In the genomic region with DNA sequence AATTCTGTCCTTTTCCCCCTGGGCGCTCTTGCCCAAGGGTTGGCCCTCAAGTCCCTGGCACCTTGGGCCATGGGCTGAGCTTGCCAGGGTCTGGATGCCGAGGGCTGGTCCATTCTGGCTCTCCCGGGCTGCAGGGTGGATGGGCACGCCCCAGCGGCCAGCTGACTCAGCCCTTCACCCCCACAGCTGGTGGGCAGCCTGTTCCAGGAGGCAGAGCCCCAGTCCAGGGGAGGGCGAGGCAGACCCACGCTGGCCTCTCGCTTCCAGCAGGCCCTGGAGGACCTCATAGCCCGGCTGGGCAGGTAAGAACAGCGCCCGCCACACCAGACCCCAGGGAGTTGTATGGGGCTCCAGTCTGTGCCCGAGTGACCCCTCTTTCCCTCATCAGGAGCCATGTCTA, we compare ENCODE assay signal across 17 cellular contexts.
"Had no signal": no experiment of that assay in that cellular context is flagged by ENCODE, and none has a peak within 500 bp of the region (broad histone marks: within the 10 kb centered on the region; RNA-seq: fewer than 3 reads in every experiment).

No MANE protein-coding gene starts in this region.

- ATAC-seq: activated CD8-positive, alpha-beta memory T cell treated with anti-CD3 and anti-CD28 coated beads, Interleukin-2, amount 10 ng/mL, durations not matched to agents 7 days and 5 days; activated naive CD4-positive, alpha-beta T cell treated with anti-CD3 and anti-CD28 coated beads, Interleukin-2, amount 50 U/mL, for 72 hours; effector memory CD8-positive, alpha-beta T cell; mucosa of descending colon; natural killer cell had no signal

- DNase-seq: activated CD4-positive, alpha-beta T cell treated with anti-CD3 and anti-CD28 coated beads, Interleukin-2, amount 50 U/mL, for 4 hours; activated CD4-positive, CD25-positive, alpha-beta regulatory T cell treated with anti-CD3 and anti-CD28 coated beads, Interleukin-2, amount 50 U/mL, for 72 hours; activated CD8-positive, alpha-beta memory T cell treated with anti-CD3 and anti-CD28 coated beads, Interleukin-2, amount 10 ng/mL, durations not matched to agents 7 days and 5 days; activated effector memory CD4-positive, alpha-beta T cell treated with Interleukin-2 at 50 U/mL for 16 hours; activated T-cell treated with anti-CD3 and anti-CD28 coated beads, Interleukin-2, amount 50 U/mL, for 24 hours; amniotic stem cell; effector memory CD8-positive, alpha-beta T cell; left cardiac atrium; mucosa of descending colon; natural killer cell; occipital lobe; stimulated activated CD4-positive, alpha-beta T cell treated with anti-CD3 and anti-CD28 coated beads, Interleukin-4, amount 100 ng/mL, for 4 hours had no signal

- H3K9me3 Mint-ChIP-seq: activated naive CD4-positive, alpha-beta T cell treated with anti-CD3 and anti-CD28 coated beads, Interleukin-2, amount 50 U/mL, for 72 hours; activated T-cell treated with anti-CD3 and anti-CD28 coated beads, Interleukin-2, amount 50 U/mL, for 24 hours; brain; dendritic cell treated with granulocyte-macrophage colony-stimulating factor and Interleukin-4, amounts not matched to agents 40 ng/mL and 50 ng/mL, for 4 days; effector memory CD8-positive, alpha-beta T cell; natural killer cell; T-helper 2 cell treated with Interferon-gamma antibody and Interleukin-4, amounts not matched to agents 5 μg/mL and 100 μg/mL, for 36 hours had no signal

- H3K27ac Mint-ChIP-seq: activated CD8-positive, alpha-beta memory T cell treated with anti-CD3 and anti-CD28 coated beads, Interleukin-2, amount 10 ng/mL, durations not matched to agents 7 days and 5 days; activated T-cell treated with anti-CD3 and anti-CD28 coated beads, Interleukin-2, amount 50 U/mL, for 24 hours; brain; dendritic cell treated with granulocyte-macrophage colony-stimulating factor and Interleukin-4, amounts not matched to agents 40 ng/mL and 50 ng/mL, for 4 days; effector memory CD8-positive, alpha-beta T cell; natural killer cell; progenitor cell of endocrine pancreas; T-helper 2 cell treated with Interferon-gamma antibody and Interleukin-4, amounts not matched to agents 5 μg/mL and 100 μg/mL, for 36 hours had no signal

- H3K27me3 Mint-ChIP-seq: activated CD8-positive, alpha-beta memory T cell treated with anti-CD3 and anti-CD28 coated beads, Interleukin-2, amount 10 ng/mL, durations not matched to agents 7 days and 5 days; activated T-cell treated with anti-CD3 and anti-CD28 coated beads, Interleukin-2, amount 50 U/mL, for 24 hours; dendritic cell treated with granulocyte-macrophage colony-stimulating factor and Interleukin-4, amounts not matched to agents 40 ng/mL and 50 ng/mL, for 4 days; effector memory CD8-positive, alpha-beta T cell; progenitor cell of endocrine pancreas had no signal

- H3K4me1 Mint-ChIP-seq: brain had no signal

- H3K4me3 Mint-ChIP-seq: activated CD8-positive, alpha-beta memory T cell treated with anti-CD3 and anti-CD28 coated beads, Interleukin-2, amount 10 ng/mL, durations not matched to agents 7 days and 5 days; activated T-cell treated with anti-CD3 and anti-CD28 coated beads, Interleukin-2, amount 50 U/mL, for 24 hours; brain; dendritic cell treated with granulocyte-macrophage colony-stimulating factor and Interleukin-4, amounts not matched to agents 40 ng/mL and 50 ng/mL, for 4 days; effector memory CD8-positive, alpha-beta T cell; natural killer cell; T-helper 2 cell treated with Interferon-gamma antibody and Interleukin-4, amounts not matched to agents 5 μg/mL and 100 μg/mL, for 36 hours had no signal
